ENCODE assay signal across 8 cellular contexts in genomic region chr4:55321707-55322264, GRCh38. TPM values are rescaled to one million over a fixed set of nuclear protein-coding genes. Genes with fewer than 3 reads are reported as not detected.
DNase-seq lines count a peak whose midpoint lies in the region; ATAC-seq and TF ChIP-seq lines count a peak whose summit lies in the region.

No MANE protein-coding gene starts in this region.

- no peak overlapping the region for H3K9ac ChIP-seq in fibroblast of lung (ENCODE audit: insufficient read depth, low read length)

- no peaks in the 10 kb centered on the region for H3K9me3 ChIP-seq in fibroblast of lung (ENCODE audit: control insufficient read depth, insufficient read depth, low read depth, low read length)
- no peaks in the 10 kb centered on the region for H3K9me3 ChIP-seq in aorta (ENCODE audit: control insufficient read depth, low read length)

- peak; percentile 54 for ATAC-seq in aorta (ENCODE audit: low FRiP score)
- ATAC-seq in GM19467 (IDR thresholded peaks at IDR 0.05; ENCODE audit: unreplicated experiment) = no peak

- H3K4me1 ChIP-seq in fibroblast of lung (ENCODE audit: control insufficient read depth, extremely low read depth, insufficient read depth, low read length) (no peaks in the 10 kb centered on the region), aorta (ENCODE audit: control insufficient read depth in 1 of 2, insufficient read depth in 2 of 2, low read length in 2 of 2) (no peaks in the 10 kb centered on the region)

- no peak overlapping the region for H2AFZ ChIP-seq in fibroblast of lung (ENCODE audit: low read length)

- no peaks in the 10 kb centered on the region for H4K20me1 ChIP-seq in fibroblast of lung (ENCODE audit: control insufficient read depth, extremely low read depth, insufficient read depth, low read length)

- H3K36me3 ChIP-seq in fibroblast of lung (ENCODE audit: control insufficient read depth, insufficient read depth, low read length) (no peaks in the 10 kb centered on the region), aorta (ENCODE audit: control insufficient read depth in 1 of 2, insufficient read depth in 2 of 2, low read length in 1 of 2) (no peaks in the 10 kb centered on the region)

- no peak overlapping the region for H3K4me2 ChIP-seq in fibroblast of lung (ENCODE audit: extremely low read depth, insufficient read depth, low read length)

- WGBS in aorta, 2 donors = 20 to 21% methylated on average over 8 of the region's 8 CpGs

- intact Hi-C loops in aorta (cut with DNase I) = loop anchor here (1.0 to 5.0 kb wide), 4 partner anchors 322 to 351 kb away; no protein-coding TSS in a partner anchor

- DNase-seq in DMS114 treated with DMSO at 0.1 percent for 48 hours (lab: John Stamatoyannopoulos, UW; ENCODE audit: unreplicated experiment) (peak; percentile 43), HL-60 (ENCODE audit: low read depth in 1 of 2, low spot score in 1 of 2) (peak in 1 of 2 experiments; percentile 76), NCI-H748 treated with DMSO at 0.1 percent for 48 hours (lab: John Stamatoyannopoulos, UW) (peak; percentile 64), fibroblast of lung (ENCODE audit: low read depth in 2 of 2) (peak; percentile 67 to 87), occipital lobe (lab: John Stamatoyannopoulos, UW) (peak; percentile 41), aorta (peak in 1 of 2 donors; percentile 77)
- DNase-seq in activated CD8-positive, alpha-beta memory T cell treated with anti-CD3 and anti-CD28 coated beads for 24 hours = peak; percentile 76

- H3K27ac ChIP-seq in HL-60 (replicated peaks) = no peak overlapping the region
- no peak overlapping the region for H3K27ac ChIP-seq in fibroblast of lung (ENCODE audit: insufficient read depth, low read length)
- H3K27ac ChIP-seq in aorta (ENCODE audit: low read depth in 1 of 2, low read length in 2 of 2) = no peak overlapping the region

- no peaks in the 10 kb centered on the region for H3K79me2 ChIP-seq in fibroblast of lung (ENCODE audit: control insufficient read depth, insufficient read depth, low read length)

- TF ChIP-seq CTCF in HL-60 (IDR thresholded peaks at IDR 0.05; ENCODE audit: insufficient read depth, low read length) (peak; percentile 42), fibroblast of lung (conservative IDR thresholded peaks at IDR 0.05 in 1 of 2, IDR thresholded peaks at IDR 0.05 in 1 of 2; ENCODE audit: low read depth in 1 of 2, low read length in 2 of 2) (peak; percentile 51 to 64)

- H3K4me3 ChIP-seq in HL-60 (replicated peaks; ENCODE audit: insufficient read depth, low read length) = no peak overlapping the region
- H3K4me3 ChIP-seq in fibroblast of lung (replicated peaks in 1 of 4; ENCODE audit: control extremely low read depth in 1 of 4, insufficient read depth in 1 of 4, low read depth in 3 of 4, low read length in 4 of 4) = no peak overlapping the region
- no peak overlapping the region for H3K4me3 ChIP-seq in aorta (ENCODE audit: low read length in 2 of 2)

- H3K27me3 ChIP-seq in HL-60 (ENCODE audit: insufficient read depth, poor library complexity, severe bottlenecking) (no peaks in the 10 kb centered on the region), fibroblast of lung (ENCODE audit: control insufficient read depth, insufficient read depth, low read length) (no peaks in the 10 kb centered on the region), aorta (ENCODE audit: control insufficient read depth in 1 of 2, insufficient read depth in 2 of 2, low read length in 1 of 2) (no peaks in the 10 kb centered on the region)

RNA-seq across cellular contexts. Expression of gene SRD5A3, which starts 24.3 kb away (rescaled TPM):
- total RNA-seq in fibroblast of lung (4.6 and 5.0 TPM in 2 replicates), occipital lobe (10.3 TPM), aorta (10 to 100 TPM in 1 of 2 donors, 1 to 10 TPM in 1; 8.4 to 11.7 TPM)
- polyA plus RNA-seq in fibroblast of lung (12.3 and 14.3 TPM in 2 replicates), aorta (1 to 10 TPM; 6.1 to 7.8 TPM)
- polyA plus RNA-seq in fibroblast of lung (2012) = 12.6 and 15.7 TPM in 2 replicates
- 22.0 and 22.2 TPM in 2 replicates for polyA minus RNA-seq in fibroblast of lung (ENCODE audit: low replicate concordance)
